ENCODE assay signal across 8 cellular contexts in genomic region chr7:7157177-7157886, GRCh38. TPM values are rescaled to one million over a fixed set of nuclear protein-coding genes. Genes with fewer than 3 reads are reported as not detected.
DNase-seq lines count a peak whose midpoint lies in the region; ATAC-seq and TF ChIP-seq lines count a peak whose summit lies in the region.

No MANE protein-coding gene starts in this region.

- H3K4me3 ChIP-seq in CD4-positive, alpha-beta memory T cell (ENCODE audit: low read length in 2 of 2) = peak overlapping the region; percentile 12 to 53
- H3K4me3 ChIP-seq in epithelial cell of esophagus (ENCODE audit: low read length) (no peak overlapping the region), uterus (no peak overlapping the region)

- intact Hi-C loops in CD4-positive, alpha-beta memory T cell (cut with micrococcal nuclease) = loop anchor here (1.0 kb wide), 2 partner anchors 25 to 54 kb away; partner anchors contain the start of gene C1GALT1
- intact Hi-C loops in uterus (cut with DNase I; ENCODE audit: low total_unique reads) = no loop called here

- ATAC-seq in GM21423 (IDR thresholded peaks at IDR 0.05; ENCODE audit: unreplicated experiment) = peak; percentile 89

- H3K4me1 ChIP-seq in CD4-positive, alpha-beta memory T cell (ENCODE audit: insufficient read depth, low read length) = peaks cover 63% of the 10 kb centered on the region
- no peaks in the 10 kb centered on the region for H3K4me1 ChIP-seq in uterus

- H3K36me3 Mint-ChIP-seq in CD4-positive, alpha-beta memory T cell = peaks cover 3 to 4% of the 10 kb centered on the region in 2 donors

- no peaks in the 10 kb centered on the region for H3K27me3 Mint-ChIP-seq in CD4-positive, alpha-beta memory T cell

- no peaks in the 10 kb centered on the region for H3K27me3 ChIP-seq in CD4-positive, alpha-beta memory T cell (ENCODE audit: insufficient read depth, low read length)
- H3K27me3 ChIP-seq in uterus = no peaks in the 10 kb centered on the region

- peak overlapping the region; percentile 64 to 95 (median 84) for H3K27ac Mint-ChIP-seq in CD4-positive, alpha-beta memory T cell

- no peak for TF ChIP-seq POLR2A in uterus (IDR thresholded peaks at IDR 0.05)

- peak; percentile 79 to 86 (median 80) for DNase-seq in CD4-positive, alpha-beta memory T cell
- DNase-seq in HT-29 (ENCODE audit: low spot score) (peak; percentile 68), epithelial cell of esophagus (ENCODE audit: low read depth) (peak; percentile 37), NCI-H2227 treated with DMSO at 0.1 percent for 48 hours (lab: John Stamatoyannopoulos, UW) (no peak), uterus (no peak)
- DNase-seq in activated CD4-positive, alpha-beta T cell treated with anti-CD3 and anti-CD28 coated beads for 4 hours = peak; percentile 19 to 41
- peak; percentile 22 to 26 for DNase-seq in stimulated activated CD8-positive, alpha-beta memory T cell treated with anti-CD3 and anti-CD28 coated beads, Interleukin-2, amount 100 ng/mL, for 1 hour (ENCODE audit: low read depth in 2 of 2)

- H3K36me3 ChIP-seq in CD4-positive, alpha-beta memory T cell (ENCODE audit: insufficient read depth, low read length) = no peaks in the 10 kb centered on the region
- H3K36me3 ChIP-seq in uterus = no peaks in the 10 kb centered on the region

- POLR2A ChIA-PET in CD4-positive, alpha-beta memory T cell (lab: Charles Lee; ENCODE audit: partially characterized antibody) = interaction anchor here (0.7 to 5.4 kb wide), 14 partner anchors 8 to 787 kb away, joined by 3 to 128 read pairs (median 5); partner anchors contain the start of genes C1GALT1 and UMAD1

- H3K27ac ChIP-seq in CD4-positive, alpha-beta memory T cell (ENCODE audit: low read depth, low read length) = peak overlapping the region; percentile 55
- no peak overlapping the region for H3K27ac ChIP-seq in uterus

- H3K4me1 Mint-ChIP-seq in CD4-positive, alpha-beta memory T cell = peaks cover 41 to 70% (median 55%) of the 10 kb centered on the region in 4 donors

- peak overlapping the region; percentile 69 to 86 (median 81) for H3K4me3 Mint-ChIP-seq in CD4-positive, alpha-beta memory T cell

- CTCF ChIA-PET in CD4-positive, alpha-beta memory T cell (lab: Charles Lee; ENCODE audit: partially characterized antibody) = interaction anchor here (1.8 to 4.4 kb wide), 3 partner anchors 20 to 54 kb away, joined by 5 to 31 read pairs (median 8); partner anchors contain the start of gene C1GALT1

- no peaks in the 10 kb centered on the region for H3K9me3 ChIP-seq in CD4-positive, alpha-beta memory T cell (ENCODE audit: control insufficient read depth in 1 of 2, low read length in 2 of 2)
- no peaks in the 10 kb centered on the region for H3K9me3 ChIP-seq in uterus

- H3K9me3 Mint-ChIP-seq in CD4-positive, alpha-beta memory T cell = peaks cover 0 to 13% (median 10%) of the 10 kb centered on the region in 8 donors

- TF ChIP-seq CTCF in epithelial cell of esophagus (IDR thresholded peaks at IDR 0.05; ENCODE audit: insufficient read depth, low read depth, low read length, missing control alignments) = no peak
- TF ChIP-seq CTCF in uterus (IDR thresholded peaks at IDR 0.05) = no peak

RNA-seq across cellular contexts. Expression of gene C1GALT1, which starts 25.0 kb away (rescaled TPM):
- total RNA-seq in CD4-positive, alpha-beta memory T cell = 10 to 100 TPM; 54.6 to 54.8 TPM
- 10 to 100 TPM; 62.4 to 68.5 TPM for polyA plus RNA-seq in CD4-positive, alpha-beta memory T cell
- total RNA-seq in HT-29 (2014; rRNA removed; shearing (Covaris generic)) = 19.4 and 25.2 TPM in 2 replicates
- 10 to 100 TPM in 3 of 4 donors, 1 to 10 TPM in 1; 1.3 to 41.6 (median 15.1) TPM for total RNA-seq in uterus

Comparison
In these comparisons a context has a peak if more than half of its experiments do, and no peak if none do; other contexts are left out.
1. DNase-seq: peak in CD4-positive, alpha-beta memory T cell (5 of 5), HT-29 (single experiment), activated CD4-positive, alpha-beta T cell treated with anti-CD3 and anti-CD28 coated beads for 4 hours (2 of 2), epithelial cell of esophagus (single experiment) and stimulated activated CD8-positive, alpha-beta memory T cell treated with anti-CD3 and anti-CD28 coated beads, Interleukin-2, amount 100 ng/mL, for 1 hour (2 of 2); none in NCI-H2227 treated with DMSO at 0.1 percent for 48 hours (single experiment) and uterus (0 of 2).
2. H3K4me3 ChIP-seq: peak in CD4-positive, alpha-beta memory T cell (2 of 2); none in epithelial cell of esophagus (single experiment) and uterus (0 of 2).